In genomic region chr15:89576417-89576773, GRCh38 we compare ENCODE assay signal across 8 cellular contexts. TPM values are rescaled to one million over a fixed set of nuclear protein-coding genes. Genes with fewer than 3 reads are reported as not detected.
DNase-seq lines count a peak whose midpoint lies in the region; ATAC-seq, FAIRE-seq and TF ChIP-seq lines count a peak whose summit lies in the region.

No MANE protein-coding gene starts in this region.

- no peak overlapping the region for H2AK5ac ChIP-seq in mesenchymal stem cell (ENCODE audit: low read length, severe bottlenecking)

- H3K4me2 ChIP-seq in BLaER1 treated with 17β-estradiol and CSF1 and Interleukin-3, amounts not matched to agents 10 nM and 100 nM, result peak overlapping the region; percentile 81 to 96 (median 93)
- H3K4me2 ChIP-seq in K562 (ENCODE audit: insufficient read depth, low read length), result peak overlapping the region; percentile 99
- peak overlapping the region; percentile 98 for H3K4me2 ChIP-seq in mesenchymal stem cell (ENCODE audit: low read length, poor library complexity, severe bottlenecking)

- H3K14ac ChIP-seq in mesenchymal stem cell (ENCODE audit: low read length in 2 of 2), result no peak overlapping the region

- H3K4me1 ChIP-seq in BLaER1 treated with 17β-estradiol and CSF1 and Interleukin-3, amounts not matched to agents 10 nM and 100 nM, result peaks cover 35 to 57% (median 39%) of the 10 kb centered on the region in 10 experiments
- H3K4me1 ChIP-seq in K562 (replicated peaks in 1 of 2; ENCODE audit: control insufficient read depth in 2 of 2, insufficient read depth in 2 of 2, low read length in 2 of 2) (peaks cover 7 to 12% of the 10 kb centered on the region in 2 experiments; a peak in 4 of 5 replicates), mesenchymal stem cell (ENCODE audit: control insufficient read depth, insufficient read depth, low read depth, low read length) (peaks cover 7% of the 10 kb centered on the region)

- no peak overlapping the region for H4K91ac ChIP-seq in mesenchymal stem cell (ENCODE audit: low read length)

- no peaks in the 10 kb centered on the region for H3K9me1 ChIP-seq in K562 (ENCODE audit: control insufficient read depth, insufficient read depth, low read length)

- intact Hi-C loops in K562 (cut with micrococcal nuclease), result no loop called here

- H3K23ac ChIP-seq in mesenchymal stem cell (ENCODE audit: low read length in 2 of 2), result no peak overlapping the region

- FAIRE-seq in K562 (lab: Jason Lieb, UNC) (no peak), frontal cortex (lab: Jason Lieb, UNC) (no peak)

- DNase-seq in Jurkat, Clone E6-1 (ENCODE audit: low read depth, low spot score), result no peak
- DNase-seq in K562 (ENCODE audit: extremely low read depth in 1 of 4, low spot score in 3 of 4) (no peak), mesenchymal stem cell (no peak), NCI-H226 (no peak), MV-4-11 (lab: John Stamatoyannopoulos, UW) (no peak), frontal cortex (ENCODE audit: low spot score in 2 of 2) (no peak)
- no peak for DNase-seq in stimulated activated CD4-positive, alpha-beta T cell treated with anti-CD3 and anti-CD28 coated beads, Interleukin-2, amount 100 ng/mL, for 24 hours

- H3K9ac ChIP-seq in BLaER1 treated with 17β-estradiol and CSF1 and Interleukin-3, amounts not matched to agents 10 nM and 100 nM, result peak overlapping the region; percentile 73 to 97 (median 92)
- peak overlapping the region; percentile 90 to 99 for H3K9ac ChIP-seq in K562 (ENCODE audit: insufficient read depth in 1 of 2, low read depth in 2 of 2, low read length in 2 of 2)
- H3K9ac ChIP-seq in mesenchymal stem cell (ENCODE audit: low read length), result peak overlapping the region; percentile 73

- peaks cover 61% of the 10 kb centered on the region for H3K79me2 ChIP-seq in K562 (ENCODE audit: control insufficient read depth, insufficient read depth, low read length)

- no peak overlapping the region for H2BK15ac ChIP-seq in mesenchymal stem cell (ENCODE audit: low read depth, poor library complexity, severe bottlenecking)

- POLR2A ChIA-PET in K562 (lab: Yijun Ruan, JAX), result no interaction called here

- no TSS peak for BruUV-seq in K562 (replicated peaks; lab: Mats Ljungman, UMichigan)

- CTCF ChIA-PET in K562 (lab: Yijun Ruan, JAX; ENCODE audit: low intra/inter-chr PET ratio), result no interaction called here

- H3K79me1 ChIP-seq in mesenchymal stem cell (replicated peaks; ENCODE audit: low read length, poor library complexity, severe bottlenecking), result peaks cover 12% of the 10 kb centered on the region

- TF ChIP-seq POLR2A in K562 (conservative IDR thresholded peaks at IDR 0.05), result no peak

- no peak overlapping the region for H2BK5ac ChIP-seq in mesenchymal stem cell (ENCODE audit: low read depth, low read length, poor library complexity, severe bottlenecking)

- in situ Hi-C loops in K562 (cut with MboI), result no loop called here

- H4K8ac ChIP-seq in mesenchymal stem cell (ENCODE audit: low read length), result no peak overlapping the region

- H3K4me3 ChIP-seq in BLaER1 treated with 17β-estradiol and CSF1 and Interleukin-3, amounts not matched to agents 10 nM and 100 nM, result peak overlapping the region; percentile 85 to 99 (median 91)
- H3K4me3 ChIP-seq in Jurkat, Clone E6-1 (ENCODE audit: low read length), result peak overlapping the region; percentile 92
- H3K4me3 ChIP-seq in K562 (peak overlapping the region; percentile 97), mesenchymal stem cell (ENCODE audit: insufficient read depth in 1 of 2, low read depth in 1 of 2, low read length in 2 of 2) (peak overlapping the region in 1 of 2 experiments; percentile 93)

- no peak for TF ChIP-seq RAD21 in K562 (CRISPR knock-in tag; conservative IDR thresholded peaks at IDR 0.05 in 1 of 2, IDR thresholded peaks at IDR 0.05 in 1 of 2)

- H3K36me3 ChIP-seq in BLaER1 treated with 17β-estradiol and CSF1 and Interleukin-3, amounts not matched to agents 10 nM and 100 nM, result peaks cover 0 to 40% (median 34%) of the 10 kb centered on the region in 11 experiments; a peak in 16 of 22 replicates
- H3K36me3 ChIP-seq in K562 (ENCODE audit: control insufficient read depth, insufficient read depth, low read length) (peaks cover 44% of the 10 kb centered on the region), mesenchymal stem cell (ENCODE audit: control insufficient read depth in 1 of 2, insufficient read depth in 2 of 2, low read depth in 1 of 2, low read length in 2 of 2) (no peaks in the 10 kb centered on the region)

- no peak for TF ChIP-seq EP300 in K562 (IDR thresholded peaks at IDR 0.05; ENCODE audit: low read length)

- peaks cover 0 to 46% (median 36%) of the 10 kb centered on the region in 11 experiments; a peak in 17 of 22 replicates for H4K20me1 ChIP-seq in BLaER1 treated with 17β-estradiol and CSF1 and Interleukin-3, amounts not matched to agents 10 nM and 100 nM
- peaks cover 22% of the 10 kb centered on the region for H4K20me1 ChIP-seq in K562 (replicated peaks; ENCODE audit: control insufficient read depth, insufficient read depth, low read length)

- H3K9me3 ChIP-seq in BLaER1 treated with 17β-estradiol and CSF1 and Interleukin-3, amounts not matched to agents 10 nM and 100 nM (replicated peaks in 1 of 11), result no peaks in the 10 kb centered on the region
- H3K9me3 ChIP-seq in K562 (replicated peaks; ENCODE audit: control insufficient read depth, insufficient read depth, low read depth, low read length) (no peaks in the 10 kb centered on the region), mesenchymal stem cell (ENCODE audit: control insufficient read depth, low read length) (no peaks in the 10 kb centered on the region)

- H3K27me3 ChIP-seq in BLaER1 treated with 17β-estradiol and CSF1 and Interleukin-3, amounts not matched to agents 10 nM and 100 nM, result no peaks in the 10 kb centered on the region
- no peaks in the 10 kb centered on the region for H3K27me3 ChIP-seq in K562 (ENCODE audit: control insufficient read depth in 2 of 2, insufficient read depth in 2 of 2, low read length in 2 of 2)
- H3K27me3 ChIP-seq in mesenchymal stem cell (ENCODE audit: control insufficient read depth in 1 of 2, insufficient read depth in 1 of 2, low read length in 2 of 2), result peaks cover 4 to 7% of the 10 kb centered on the region in 2 experiments

- no peak for ATAC-seq in K562

- no peak overlapping the region for H3K18ac ChIP-seq in mesenchymal stem cell (ENCODE audit: low read depth in 1 of 2, low read length in 2 of 2)

- peak overlapping the region in 9 of 11 experiments; percentile 77 to 96 (median 93); a peak in 18 of 22 replicates for H3K27ac ChIP-seq in BLaER1 treated with 17β-estradiol and CSF1 and Interleukin-3, amounts not matched to agents 10 nM and 100 nM
- H3K27ac ChIP-seq in K562 (ENCODE audit: extremely low read depth, low read depth, low read length) (peak overlapping the region; percentile 94), mesenchymal stem cell (ENCODE audit: low read length, poor library complexity, severe bottlenecking) (no peak overlapping the region)

- H3K4ac ChIP-seq in mesenchymal stem cell (ENCODE audit: low read depth in 1 of 2, low read length in 2 of 2), result no peak overlapping the region

- no peak overlapping the region for H2BK12ac ChIP-seq in mesenchymal stem cell (ENCODE audit: low read length in 2 of 2)

- H2BK120ac ChIP-seq in mesenchymal stem cell (ENCODE audit: low read depth, low read length), result no peak overlapping the region

- no peak for TF ChIP-seq CTCF in K562 (IDR thresholded peaks at IDR 0.05 in 2 of 3, conservative IDR thresholded peaks at IDR 0.05 in 1 of 3; ENCODE audit: insufficient read depth in 2 of 3, low read depth in 1 of 3, low read length in 3 of 3)

- 0% methylated on average over 1 of the region's 1 CpG for WGBS in K562 (ENCODE audit: insufficient coverage, low coverage, missing lambda C conversion rate)
- 0% methylated on average over 1 of the region's 1 CpG for WGBS in mesenchymal stem cell

- H2AFZ ChIP-seq in K562 (ENCODE audit: low read depth, low read length) (peak overlapping the region; percentile 64; the same call in 1 of the 2 replicates), mesenchymal stem cell (ENCODE audit: low read depth, low read length) (peak overlapping the region; percentile 54)

TF ChIP-seq in K562, 482 proteins besides CTCF, POLR2A, EP300 and RAD21 (continues in another document):
- TF ChIP-seq ZBTB9 (CRISPR knock-in tag; IDR thresholded peaks at IDR 0.05) (no peak), ZKSCAN8 (CRISPR knock-in tag; IDR thresholded peaks at IDR 0.05) (no peak), KAT8 (IDR thresholded peaks at IDR 0.05; ENCODE audit: low read depth) (no peak), DIDO1 (tag; IDR thresholded peaks at IDR 0.05; ENCODE audit: low read depth) (no peak), IRF2 (CRISPR knock-in tag; IDR thresholded peaks at IDR 0.05) (no peak)

RNA-seq across cellular contexts. Expression of gene TICRR, which starts 1.1 kb away (rescaled TPM):
- polyA plus RNA-seq in Jurkat, Clone E6-1 (2012; ENCODE audit: insufficient read depth, insufficient read length), result 19.9 TPM
- 76.1 and 83.1 TPM in 2 replicates for total RNA-seq in K562 (2011; cell fraction: chromatin; rRNA removed; ENCODE audit: low replicate concordance)
- 43.7 and 48.0 TPM in 2 replicates for total RNA-seq in K562 (2011; cell fraction: nucleolus; rRNA removed)
- 38.6 and 46.9 TPM in 2 replicates for total RNA-seq in K562 (2011; cell fraction: nucleoplasm; rRNA removed)
- total RNA-seq in K562 (2014; rRNA removed) (13.8 and 14.8 TPM in 2 replicates), K562 (2014; rRNA removed; fragmentation: Illumina TruSeq; extraction: Trizol) (11.4 and 11.8 TPM in 2 replicates), K562 (2015; rRNA removed; fragmentation: Illumina TruSeq; extraction: Trizol) (11.9 and 12.3 TPM in 2 replicates), K562 (2021) (21.0 and 22.9 TPM in 2 replicates), frontal cortex (1.2 TPM)
- polyA plus RNA-seq in K562 (2011; rRNA removed) (13.7 and 17.2 TPM in 2 replicates), K562 (2014; fragmentation: Illumina TruSeq; extraction: Trizol) (19.2 and 22.0 TPM in 2 replicates), K562 (2014; fragmentation: Nextera tagmentation; extraction: Ambion mirVana) (1 to 10 TPM in 1 of 2 experiments, under 1 TPM in 1; 0.84 to 1.0 TPM), K562 (2014; rRNA removed) (13.7 and 14.2 TPM in 2 replicates)
- 9.4 and 10.6 TPM in 2 replicates for polyA plus RNA-seq in K562 (2011; cell fraction: cytosol; rRNA removed)
- polyA plus RNA-seq in K562 (2011; cell fraction: nucleus; rRNA removed), result 45.6 and 60.9 TPM in 2 replicates
- 12.5 and 13.0 TPM in 2 replicates for polyA plus RNA-seq in K562 (2012)
- polyA minus RNA-seq in K562 (2011; rRNA and poly(A)+ RNA removed), result 24.1 and 29.5 TPM in 2 replicates
- 14.7 and 15.0 TPM in 2 replicates for polyA minus RNA-seq in K562 (2011; cell fraction: cytosol; rRNA and poly(A)+ RNA removed)
- 32.3 and 48.4 TPM in 2 replicates for polyA minus RNA-seq in K562 (2011; cell fraction: nucleus; rRNA and poly(A)+ RNA removed)
- polyA plus RNA-seq in mesenchymal stem cell (2013, experiment 1 of 2), result 0.81 TPM
- 0.74 TPM for polyA plus RNA-seq in mesenchymal stem cell (2013, experiment 2 of 2)
